In the genomic region with DNA sequence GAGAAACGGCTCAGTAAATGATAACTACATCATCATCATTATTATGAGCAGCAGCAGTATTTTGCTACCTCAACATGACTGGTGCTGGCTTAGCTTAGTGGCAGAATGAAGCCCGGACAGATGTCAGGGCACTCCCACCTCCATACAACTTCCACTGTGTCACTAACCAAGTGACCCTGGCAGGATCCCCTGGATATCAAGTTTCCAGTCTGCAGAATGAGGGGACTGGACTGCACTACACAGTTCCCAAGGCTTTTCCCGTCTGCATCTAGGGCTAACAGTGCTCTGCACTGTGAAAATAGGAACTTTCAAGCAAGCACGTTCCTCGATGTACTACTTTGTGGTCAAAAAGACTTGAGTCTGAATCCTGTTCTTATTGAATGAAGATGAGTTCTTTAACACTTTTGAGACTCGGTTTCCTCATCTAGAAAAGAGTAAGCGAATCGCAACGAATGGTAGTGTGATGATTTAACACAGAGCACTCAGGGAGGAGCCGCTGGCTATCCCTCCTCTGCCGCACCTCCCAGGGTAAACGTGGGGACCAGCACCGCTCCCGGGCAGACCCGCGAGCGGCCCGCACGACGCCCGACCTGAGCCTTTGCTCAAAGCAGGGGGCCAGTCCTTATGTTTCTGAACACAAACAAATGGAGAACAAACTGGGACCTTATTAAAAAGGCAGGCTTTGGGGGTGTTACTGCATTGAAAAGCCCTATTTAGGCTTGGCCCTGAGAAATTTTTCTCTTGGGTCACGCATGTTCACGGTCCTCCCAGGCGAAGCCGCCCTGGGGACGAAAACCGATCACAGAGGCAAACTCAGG, we compare ENCODE assay signal across 1 cellular context.
TF ChIP-seq lines count a peak whose summit lies in the region.

No MANE protein-coding gene starts in this region.

TF ChIP-seq in K562, 482 proteins besides CTCF, POLR2A, EP300 and RAD21 (continued from another document and continues in another):
- TF ChIP-seq, protein P1, sequence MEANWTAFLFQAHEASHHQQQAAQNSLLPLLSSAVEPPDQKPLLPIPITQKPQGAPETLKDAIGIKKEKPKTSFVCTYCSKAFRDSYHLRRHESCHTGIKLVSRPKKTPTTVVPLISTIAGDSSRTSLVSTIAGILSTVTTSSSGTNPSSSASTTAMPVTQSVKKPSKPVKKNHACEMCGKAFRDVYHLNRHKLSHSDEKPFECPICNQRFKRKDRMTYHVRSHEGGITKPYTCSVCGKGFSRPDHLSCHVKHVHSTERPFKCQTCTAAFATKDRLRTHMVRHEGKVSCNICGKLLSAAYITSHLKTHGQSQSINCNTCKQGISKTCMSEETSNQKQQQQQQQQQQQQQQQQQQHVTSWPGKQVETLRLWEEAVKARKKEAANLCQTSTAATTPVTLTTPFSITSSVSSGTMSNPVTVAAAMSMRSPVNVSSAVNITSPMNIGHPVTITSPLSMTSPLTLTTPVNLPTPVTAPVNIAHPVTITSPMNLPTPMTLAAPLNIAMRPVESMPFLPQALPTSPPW (CRISPR knock-in tag; IDR thresholded peaks at IDR 0.05): no peak
- TF ChIP-seq DPF2 (IDR thresholded peaks at IDR 0.05) (0 out of 2 replicates have a peak, but pooled peaks have one; percentile 10), ZNF121 (CRISPR knock-in tag; conservative IDR thresholded peaks at IDR 0.05) (no peak; the same call in 1 of the 2 replicates), ZNF830 (CRISPR knock-in tag; IDR thresholded peaks at IDR 0.05) (no peak), NCOA2 (IDR thresholded peaks at IDR 0.05; ENCODE audit: partially characterized antibody in 2 of 2) (no peak), NFE2L1 (tag; IDR thresholded peaks at IDR 0.05; ENCODE audit: borderline replicate concordance, low read depth) (no peak), JUN (IDR thresholded peaks at IDR 0.05; ENCODE audit: borderline replicate concordance, low read depth, low read length) (no peak), JUN (CRISPR knock-in tag; IDR thresholded peaks at IDR 0.05; ENCODE audit: borderline replicate concordance) (no peak), PRMT5 (CRISPR knock-in tag; IDR thresholded peaks at IDR 0.05) (no peak), GTF2A2 (tag; IDR thresholded peaks at IDR 0.05) (no peak), RFX7 (CRISPR knock-in tag; IDR thresholded peaks at IDR 0.05) (no peak; the same call in 1 of the 2 replicates), PHB (CRISPR knock-in tag; IDR thresholded peaks at IDR 0.05) (no peak), SIRT6 (IDR thresholded peaks at IDR 0.05; ENCODE audit: low read depth, low read length) (no peak), BMI1 (IDR thresholded peaks at IDR 0.05; ENCODE audit: low read length) (no peak), ZKSCAN1 (IDR thresholded peaks at IDR 0.05; ENCODE audit: low read depth, low read length) (0 out of 2 replicates have a peak, but pooled peaks have one; percentile 0), SRSF3 (IDR thresholded peaks at IDR 0.05; ENCODE audit: insufficient read depth, low read length) (no peak), ZNF274 (IDR thresholded peaks at IDR 0.05; ENCODE audit: borderline replicate concordance, low read depth, low read length) (no peak), JUNB (CRISPR knock-in tag; conservative IDR thresholded peaks at IDR 0.05) (no peak), TFAM (CRISPR knock-in tag; conservative IDR thresholded peaks at IDR 0.05) (no peak), NFYB (IDR thresholded peaks at IDR 0.05; ENCODE audit: extremely low read depth, insufficient read length) (no peak), FOXO4 (CRISPR knock-in tag; IDR thresholded peaks at IDR 0.05) (no peak), HDAC8 (tag; IDR thresholded peaks at IDR 0.05) (no peak), KDM5B (IDR thresholded peaks at IDR 0.05; ENCODE audit: insufficient replicate concordance, low read depth, low read length) (peak; percentile 16), ZKSCAN8 (CRISPR knock-in tag; IDR thresholded peaks at IDR 0.05) (no peak), ZNF143 (CRISPR knock-in tag; IDR thresholded peaks at IDR 0.05) (no peak), NR2C1 (IDR thresholded peaks at IDR 0.05) (no peak), NR2C1 (tag; IDR thresholded peaks at IDR 0.05) (no peak), ZNF324 (CRISPR knock-in tag; IDR thresholded peaks at IDR 0.05) (no peak)
- TF ChIP-seq, protein P2, sequence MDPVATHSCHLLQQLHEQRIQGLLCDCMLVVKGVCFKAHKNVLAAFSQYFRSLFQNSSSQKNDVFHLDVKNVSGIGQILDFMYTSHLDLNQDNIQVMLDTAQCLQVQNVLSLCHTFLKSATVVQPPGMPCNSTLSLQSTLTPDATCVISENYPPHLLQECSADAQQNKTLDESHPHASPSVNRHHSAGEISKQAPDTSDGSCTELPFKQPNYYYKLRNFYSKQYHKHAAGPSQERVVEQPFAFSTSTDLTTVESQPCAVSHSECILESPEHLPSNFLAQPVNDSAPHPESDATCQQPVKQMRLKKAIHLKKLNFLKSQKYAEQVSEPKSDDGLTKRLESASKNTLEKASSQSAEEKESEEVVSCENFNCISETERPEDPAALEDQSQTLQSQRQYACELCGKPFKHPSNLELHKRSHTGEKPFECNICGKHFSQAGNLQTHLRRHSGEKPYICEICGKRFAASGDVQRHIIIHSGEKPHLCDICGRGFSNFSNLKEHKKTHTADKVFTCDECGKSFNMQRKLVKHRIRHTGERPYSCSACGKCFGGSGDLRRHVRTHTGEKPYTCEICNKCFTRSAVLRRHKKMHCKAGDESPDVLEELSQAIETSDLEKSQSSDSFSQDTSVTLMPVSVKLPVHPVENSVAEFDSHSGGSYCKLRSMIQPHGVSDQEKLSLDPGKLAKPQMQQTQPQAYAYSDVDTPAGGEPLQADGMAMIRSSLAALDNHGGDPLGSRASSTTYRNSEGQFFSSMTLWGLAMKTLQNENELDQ (CRISPR knock-in tag; IDR thresholded peaks at IDR 0.05; ENCODE audit: borderline replicate concordance): peak; percentile 61; the same call in 1 of the 2 replicates
- TF ChIP-seq, protein P3, sequence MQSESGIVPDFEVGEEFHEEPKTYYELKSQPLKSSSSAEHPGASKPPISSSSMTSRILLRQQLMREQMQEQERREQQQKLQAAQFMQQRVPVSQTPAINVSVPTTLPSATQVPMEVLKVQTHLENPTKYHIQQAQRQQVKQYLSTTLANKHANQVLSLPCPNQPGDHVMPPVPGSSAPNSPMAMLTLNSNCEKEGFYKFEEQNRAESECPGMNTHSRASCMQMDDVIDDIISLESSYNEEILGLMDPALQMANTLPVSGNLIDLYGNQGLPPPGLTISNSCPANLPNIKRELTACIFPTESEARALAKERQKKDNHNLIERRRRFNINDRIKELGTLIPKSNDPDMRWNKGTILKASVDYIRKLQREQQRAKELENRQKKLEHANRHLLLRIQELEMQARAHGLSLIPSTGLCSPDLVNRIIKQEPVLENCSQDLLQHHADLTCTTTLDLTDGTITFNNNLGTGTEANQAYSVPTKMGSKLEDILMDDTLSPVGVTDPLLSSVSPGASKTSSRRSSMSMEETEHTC (IDR thresholded peaks at IDR 0.05): no peak
- TF ChIP-seq, protein P4, sequence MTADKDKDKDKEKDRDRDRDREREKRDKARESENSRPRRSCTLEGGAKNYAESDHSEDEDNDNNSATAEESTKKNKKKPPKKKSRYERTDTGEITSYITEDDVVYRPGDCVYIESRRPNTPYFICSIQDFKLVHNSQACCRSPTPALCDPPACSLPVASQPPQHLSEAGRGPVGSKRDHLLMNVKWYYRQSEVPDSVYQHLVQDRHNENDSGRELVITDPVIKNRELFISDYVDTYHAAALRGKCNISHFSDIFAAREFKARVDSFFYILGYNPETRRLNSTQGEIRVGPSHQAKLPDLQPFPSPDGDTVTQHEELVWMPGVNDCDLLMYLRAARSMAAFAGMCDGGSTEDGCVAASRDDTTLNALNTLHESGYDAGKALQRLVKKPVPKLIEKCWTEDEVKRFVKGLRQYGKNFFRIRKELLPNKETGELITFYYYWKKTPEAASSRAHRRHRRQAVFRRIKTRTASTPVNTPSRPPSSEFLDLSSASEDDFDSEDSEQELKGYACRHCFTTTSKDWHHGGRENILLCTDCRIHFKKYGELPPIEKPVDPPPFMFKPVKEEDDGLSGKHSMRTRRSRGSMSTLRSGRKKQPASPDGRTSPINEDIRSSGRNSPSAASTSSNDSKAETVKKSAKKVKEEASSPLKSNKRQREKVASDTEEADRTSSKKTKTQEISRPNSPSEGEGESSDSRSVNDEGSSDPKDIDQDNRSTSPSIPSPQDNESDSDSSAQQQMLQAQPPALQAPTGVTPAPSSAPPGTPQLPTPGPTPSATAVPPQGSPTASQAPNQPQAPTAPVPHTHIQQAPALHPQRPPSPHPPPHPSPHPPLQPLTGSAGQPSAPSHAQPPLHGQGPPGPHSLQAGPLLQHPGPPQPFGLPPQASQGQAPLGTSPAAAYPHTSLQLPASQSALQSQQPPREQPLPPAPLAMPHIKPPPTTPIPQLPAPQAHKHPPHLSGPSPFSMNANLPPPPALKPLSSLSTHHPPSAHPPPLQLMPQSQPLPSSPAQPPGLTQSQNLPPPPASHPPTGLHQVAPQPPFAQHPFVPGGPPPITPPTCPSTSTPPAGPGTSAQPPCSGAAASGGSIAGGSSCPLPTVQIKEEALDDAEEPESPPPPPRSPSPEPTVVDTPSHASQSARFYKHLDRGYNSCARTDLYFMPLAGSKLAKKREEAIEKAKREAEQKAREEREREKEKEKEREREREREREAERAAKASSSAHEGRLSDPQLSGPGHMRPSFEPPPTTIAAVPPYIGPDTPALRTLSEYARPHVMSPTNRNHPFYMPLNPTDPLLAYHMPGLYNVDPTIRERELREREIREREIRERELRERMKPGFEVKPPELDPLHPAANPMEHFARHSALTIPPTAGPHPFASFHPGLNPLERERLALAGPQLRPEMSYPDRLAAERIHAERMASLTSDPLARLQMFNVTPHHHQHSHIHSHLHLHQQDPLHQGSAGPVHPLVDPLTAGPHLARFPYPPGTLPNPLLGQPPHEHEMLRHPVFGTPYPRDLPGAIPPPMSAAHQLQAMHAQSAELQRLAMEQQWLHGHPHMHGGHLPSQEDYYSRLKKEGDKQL (CRISPR knock-in tag; IDR thresholded peaks at IDR 0.05; ENCODE audit: borderline replicate concordance): no peak
- TF ChIP-seq, protein P5, sequence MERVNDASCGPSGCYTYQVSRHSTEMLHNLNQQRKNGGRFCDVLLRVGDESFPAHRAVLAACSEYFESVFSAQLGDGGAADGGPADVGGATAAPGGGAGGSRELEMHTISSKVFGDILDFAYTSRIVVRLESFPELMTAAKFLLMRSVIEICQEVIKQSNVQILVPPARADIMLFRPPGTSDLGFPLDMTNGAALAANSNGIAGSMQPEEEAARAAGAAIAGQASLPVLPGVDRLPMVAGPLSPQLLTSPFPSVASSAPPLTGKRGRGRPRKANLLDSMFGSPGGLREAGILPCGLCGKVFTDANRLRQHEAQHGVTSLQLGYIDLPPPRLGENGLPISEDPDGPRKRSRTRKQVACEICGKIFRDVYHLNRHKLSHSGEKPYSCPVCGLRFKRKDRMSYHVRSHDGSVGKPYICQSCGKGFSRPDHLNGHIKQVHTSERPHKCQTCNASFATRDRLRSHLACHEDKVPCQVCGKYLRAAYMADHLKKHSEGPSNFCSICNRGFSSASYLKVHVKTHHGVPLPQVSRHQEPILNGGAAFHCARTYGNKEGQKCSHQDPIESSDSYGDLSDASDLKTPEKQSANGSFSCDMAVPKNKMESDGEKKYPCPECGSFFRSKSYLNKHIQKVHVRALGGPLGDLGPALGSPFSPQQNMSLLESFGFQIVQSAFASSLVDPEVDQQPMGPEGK (CRISPR knock-in tag; IDR thresholded peaks at IDR 0.05; ENCODE audit: borderline replicate concordance): 0 out of 2 replicates have a peak, but pooled peaks have one; percentile 73
- TF ChIP-seq, protein P6, sequence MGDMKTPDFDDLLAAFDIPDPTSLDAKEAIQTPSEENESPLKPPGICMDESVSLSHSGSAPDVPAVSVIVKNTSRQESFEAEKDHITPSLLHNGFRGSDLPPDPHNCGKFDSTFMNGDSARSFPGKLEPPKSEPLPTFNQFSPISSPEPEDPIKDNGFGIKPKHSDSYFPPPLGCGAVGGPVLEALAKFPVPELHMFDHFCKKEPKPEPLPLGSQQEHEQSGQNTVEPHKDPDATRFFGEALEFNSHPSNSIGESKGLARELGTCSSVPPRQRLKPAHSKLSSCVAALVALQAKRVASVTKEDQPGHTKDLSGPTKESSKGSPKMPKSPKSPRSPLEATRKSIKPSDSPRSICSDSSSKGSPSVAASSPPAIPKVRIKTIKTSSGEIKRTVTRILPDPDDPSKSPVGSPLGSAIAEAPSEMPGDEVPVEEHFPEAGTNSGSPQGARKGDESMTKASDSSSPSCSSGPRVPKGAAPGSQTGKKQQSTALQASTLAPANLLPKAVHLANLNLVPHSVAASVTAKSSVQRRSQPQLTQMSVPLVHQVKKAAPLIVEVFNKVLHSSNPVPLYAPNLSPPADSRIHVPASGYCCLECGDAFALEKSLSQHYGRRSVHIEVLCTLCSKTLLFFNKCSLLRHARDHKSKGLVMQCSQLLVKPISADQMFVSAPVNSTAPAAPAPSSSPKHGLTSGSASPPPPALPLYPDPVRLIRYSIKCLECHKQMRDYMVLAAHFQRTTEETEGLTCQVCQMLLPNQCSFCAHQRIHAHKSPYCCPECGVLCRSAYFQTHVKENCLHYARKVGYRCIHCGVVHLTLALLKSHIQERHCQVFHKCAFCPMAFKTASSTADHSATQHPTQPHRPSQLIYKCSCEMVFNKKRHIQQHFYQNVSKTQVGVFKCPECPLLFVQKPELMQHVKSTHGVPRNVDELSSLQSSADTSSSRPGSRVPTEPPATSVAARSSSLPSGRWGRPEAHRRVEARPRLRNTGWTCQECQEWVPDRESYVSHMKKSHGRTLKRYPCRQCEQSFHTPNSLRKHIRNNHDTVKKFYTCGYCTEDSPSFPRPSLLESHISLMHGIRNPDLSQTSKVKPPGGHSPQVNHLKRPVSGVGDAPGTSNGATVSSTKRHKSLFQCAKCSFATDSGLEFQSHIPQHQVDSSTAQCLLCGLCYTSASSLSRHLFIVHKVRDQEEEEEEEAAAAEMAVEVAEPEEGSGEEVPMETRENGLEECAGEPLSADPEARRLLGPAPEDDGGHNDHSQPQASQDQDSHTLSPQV (IDR thresholded peaks at IDR 0.05): no peak
